ENCODE assay signal across 8 cellular contexts in the genomic region with DNA sequence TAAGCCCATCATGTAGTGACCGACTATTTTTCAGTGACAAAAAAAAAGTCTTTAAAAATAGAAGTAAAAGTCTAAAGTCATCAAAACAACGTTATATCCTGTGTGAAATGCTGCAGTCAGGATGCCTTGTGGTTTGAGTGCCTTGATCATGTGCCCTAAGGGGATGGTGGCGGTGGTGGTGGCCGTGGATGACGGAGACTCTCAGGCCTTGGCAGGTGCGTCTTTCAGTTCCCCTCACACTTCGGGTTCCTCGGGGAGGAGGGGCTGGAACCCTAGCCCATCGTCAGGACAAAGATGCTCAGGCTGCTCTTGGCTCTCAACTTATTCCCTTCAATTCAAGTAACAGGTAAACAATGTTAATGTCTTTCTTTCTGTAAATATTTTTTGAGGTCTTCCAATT. TPM values are rescaled to one million over a fixed set of nuclear protein-coding genes. Genes with fewer than 3 reads are reported as not detected.
A peak's percentile ranks its signal among the peaks of the same experiment; 100 is the strongest.
DNase-seq lines count a peak whose midpoint lies in the region; ATAC-seq lines count a peak whose summit lies in the region.

TSS of gene CD28 (plus strand) at position 237 of the 400 bp plus-strand sequence. CDS start at position 295, 58 bp downstream.

- no peak within 1 kb of the TSS for H3K27ac ChIP-seq in GM23248

- no peaks in the 10 kb centered on the region for H4K20me1 ChIP-seq in GM23248 (ENCODE audit: insufficient read depth)

- H3K9ac ChIP-seq in GM23248, result no peak within 1 kb of the TSS

- H3F3A ChIP-seq in GM23248 (ENCODE audit: insufficient read depth), result no peaks in the 10 kb centered on the region

- no peaks in the 10 kb centered on the region for H3K36me3 Mint-ChIP-seq in dendritic cell treated with granulocyte-macrophage colony-stimulating factor and Interleukin-4, amounts not matched to agents 40 ng/mL and 50 ng/mL, for 4 days (ENCODE audit: low read depth)

- ATAC-seq in GM18517 (IDR thresholded peaks at IDR 0.05; ENCODE audit: unreplicated experiment) (peak; percentile 98), HG02970 (IDR thresholded peaks at IDR 0.05; ENCODE audit: low FRiP score, unreplicated experiment) (peak; percentile 99)

- H3K79me2 ChIP-seq in GM23248 (ENCODE audit: insufficient read depth), result no peaks in the 10 kb centered on the region

- H3K36me3 ChIP-seq in GM23248 (ENCODE audit: low read depth), result no peaks in the 10 kb centered on the region; the same call in 1 of the 2 replicates

- H3K27ac Mint-ChIP-seq in dendritic cell treated with granulocyte-macrophage colony-stimulating factor and Interleukin-4, amounts not matched to agents 40 ng/mL and 50 ng/mL, for 4 days, result peak within 1 kb of the TSS; percentile 66

- peak; percentile 61 for DNase-seq in UCSD-AML1 (lab: John Stamatoyannopoulos, UW; ENCODE audit: unreplicated experiment)
- DNase-seq in stimulated activated CD8-positive, alpha-beta memory T cell treated with anti-CD3 and anti-CD28 coated beads, Interleukin-15, amount 100 ng/mL, for 24 hours (ENCODE audit: low read depth), result peak; percentile 53
- no peak for DNase-seq in OCI-M1 (lab: John Stamatoyannopoulos, UW)
- DNase-seq in foreskin melanocyte, result no peak
- no peak for DNase-seq in GM23248

- H2AFZ ChIP-seq in GM23248, result no peak within 1 kb of the TSS

- H3K27me3 Mint-ChIP-seq in dendritic cell treated with granulocyte-macrophage colony-stimulating factor and Interleukin-4, amounts not matched to agents 40 ng/mL and 50 ng/mL, for 4 days, result peaks cover 4% of the 10 kb centered on the region

- H3K27me3 ChIP-seq in GM23248 (replicated peaks; ENCODE audit: insufficient read depth), result no peaks in the 10 kb centered on the region

- H3K9me3 Mint-ChIP-seq in dendritic cell treated with granulocyte-macrophage colony-stimulating factor and Interleukin-4, amounts not matched to agents 40 ng/mL and 50 ng/mL, for 4 days, result no peaks in the 10 kb centered on the region

- H3K4me3 ChIP-seq in GM23248, result no peak within 1 kb of the TSS

- H3K4me1 ChIP-seq in GM23248 (ENCODE audit: insufficient read depth), result no peaks in the 10 kb centered on the region

- H3K4me1 Mint-ChIP-seq in dendritic cell treated with granulocyte-macrophage colony-stimulating factor and Interleukin-4, amounts not matched to agents 40 ng/mL and 50 ng/mL, for 4 days (ENCODE audit: low read depth), result peaks cover 13% of the 10 kb centered on the region

- no peaks in the 10 kb centered on the region for H3K9me2 ChIP-seq in GM23248 (ENCODE audit: insufficient read depth)

- intact Hi-C loops in dendritic cell treated with granulocyte-macrophage colony-stimulating factor and Interleukin-4, amounts not matched to agents 40 ng/mL and 50 ng/mL, for 4 days (cut with micrococcal nuclease), result no loop called here

- H3K4me3 Mint-ChIP-seq in dendritic cell treated with granulocyte-macrophage colony-stimulating factor and Interleukin-4, amounts not matched to agents 40 ng/mL and 50 ng/mL, for 4 days, result peak within 1 kb of the TSS; percentile 6

- peaks cover 5% of the 10 kb centered on the region for H3K9me3 ChIP-seq in GM23248 (ENCODE audit: low read depth)

- no peak within 1 kb of the TSS for H3K4me2 ChIP-seq in GM23248 (ENCODE audit: unreplicated experiment)

- WGBS in GM23248 (ENCODE audit: low coverage in 1 of 2, low lambda C conversion rate in 2 of 2, missing lambda C conversion rate in 2 of 2), 2 experiments, result 92 to 96% methylated on average over 9 of the region's 9 CpGs

- in situ Hi-C loops in GM23248 (cut with MboI), result no loop called here

RNA-seq across cellular contexts. Expression of gene CD28, which starts in this region (rescaled TPM):
- total RNA-seq in GM23248 (2014; rRNA removed; shearing (Covaris generic)), result 0.11 TPM in 1 of 2 replicates, not detected in the other
- 0.10 and 0.11 TPM in 2 replicates for polyA plus RNA-seq in GM23248 (2016; fragmentation: Nextera tagmentation; extraction: Ambion mirVana)

Comparison
In these comparisons a context has a peak if more than half of its experiments do, and no peak if none do; other contexts are left out.
1. DNase-seq: peak in UCSD-AML1 (single experiment) and stimulated activated CD8-positive, alpha-beta memory T cell treated with anti-CD3 and anti-CD28 coated beads, Interleukin-15, amount 100 ng/mL, for 24 hours (single experiment); none in OCI-M1 (single experiment), foreskin melanocyte (single experiment) and GM23248 (single experiment).